Comparison of ENCODE assay signal across 15 cellular contexts in genomic region chr2:165141601-165142000, GRCh38.
A peak's percentile ranks its signal among the peaks of the same experiment; 100 is the strongest.
DNase-seq lines count a peak whose midpoint lies in the region; ATAC-seq, FAIRE-seq and TF ChIP-seq lines count a peak whose summit lies in the region.
"Had no signal": no experiment of that assay in that cellular context is flagged by ENCODE, and none has a peak within 500 bp of the region (broad histone marks: within the 10 kb centered on the region; RNA-seq: fewer than 3 reads in every experiment).

No MANE protein-coding gene starts in this region.

- intact Hi-C loops in mammary epithelial cell (cut with micrococcal nuclease) (loop anchor here (2.0 to 5.0 kb wide), 2 partner anchors 63 to 124 kb away; partner anchors contain the start of gene SCN3A), pancreas (cut with DNase I) (no loop called here)

- H4K20me1 ChIP-seq in mammary epithelial cell (ENCODE audit: insufficient read depth, low read length): no peaks in the 10 kb centered on the region
- H4K20me1 ChIP-seq in neural progenitor cell (ENCODE audit: low read depth): no peaks in the 10 kb centered on the region

- H2AFZ ChIP-seq in mammary epithelial cell (ENCODE audit: low read depth, low read length): no peak overlapping the region
- H2AFZ ChIP-seq in neural progenitor cell (replicated peaks): no peak overlapping the region

- H3K4me2 ChIP-seq in mammary epithelial cell (ENCODE audit: insufficient read depth, low read depth, low read length): no peak overlapping the region
- H3K4me2 ChIP-seq in neural progenitor cell: no peak overlapping the region

- H3K9me3 ChIP-seq in mammary epithelial cell (replicated peaks; ENCODE audit: insufficient read depth, low read length) (no peaks in the 10 kb centered on the region), neural progenitor cell (ENCODE audit: low read depth) (no peaks in the 10 kb centered on the region), pancreas (no peaks in the 10 kb centered on the region)

- H3K4me1 Mint-ChIP-seq in neural progenitor cell: no peaks in the 10 kb centered on the region
- H3K4me1 Mint-ChIP-seq: CD8-positive, alpha-beta memory T cell had no signal

- H3K27ac ChIP-seq in mammary epithelial cell (ENCODE audit: insufficient read depth, low read depth, low read length) (no peak overlapping the region), neural progenitor cell (no peak overlapping the region), pancreas (no peak overlapping the region)

- no TSS peak for BruUV-seq in mammary epithelial cell (replicated peaks; lab: Mats Ljungman, UMichigan)

- H3K9me3 Mint-ChIP-seq in neural progenitor cell: no peaks in the 10 kb centered on the region
- H3K9me3 Mint-ChIP-seq: activated naive CD4-positive, alpha-beta T cell treated with anti-CD3 and anti-CD28 coated beads, Interleukin-2, amount 50 U/mL, for 72 hours; CD8-positive, alpha-beta memory T cell had no signal

- H3K4me1 ChIP-seq in mammary epithelial cell (ENCODE audit: insufficient read depth, low read length) (no peaks in the 10 kb centered on the region), neural progenitor cell (no peaks in the 10 kb centered on the region), pancreas (no peaks in the 10 kb centered on the region)

- CTCF ChIA-PET in mammary epithelial cell (lab: Charles Lee; ENCODE audit: low non-redundant PET): no interaction called here

- no peaks in the 10 kb centered on the region for H3K79me2 ChIP-seq in mammary epithelial cell (ENCODE audit: insufficient read depth, low read length)
- no peaks in the 10 kb centered on the region for H3K79me2 ChIP-seq in neural progenitor cell (ENCODE audit: low read depth)

- H3K4me3 ChIP-seq in LNCaP clone FGC (ENCODE audit: low read depth, low read length): no peak overlapping the region
- no peak overlapping the region for H3K4me3 ChIP-seq in mammary epithelial cell (replicated peaks in 1 of 3; ENCODE audit: insufficient read depth in 1 of 3, low read depth in 2 of 3, low read length in 3 of 3)
- no peak overlapping the region for H3K4me3 ChIP-seq in neural progenitor cell
- H3K4me3 ChIP-seq in pancreas: no peak overlapping the region

- H3K27me3 ChIP-seq in mammary epithelial cell (ENCODE audit: insufficient read depth, low read length): no peaks in the 10 kb centered on the region
- no peaks in the 10 kb centered on the region for H3K27me3 ChIP-seq in neural progenitor cell
- H3K27me3 ChIP-seq in pancreas: no peaks in the 10 kb centered on the region

- WGBS in mammary epithelial cell (ENCODE audit: low coverage, missing lambda C conversion rate): 95% methylated on average over 1 of the region's 1 CpG
- WGBS in pancreas, 2 donors: 58 to 69% methylated on average over 1 of the region's 1 CpG

- TF ChIP-seq CTCF in LNCaP clone FGC (IDR thresholded peaks at IDR 0.05; ENCODE audit: control insufficient read depth, extremely low read depth, insufficient read depth) (peak; percentile 28), mammary epithelial cell (conservative IDR thresholded peaks at IDR 0.05 in 1 of 2, IDR thresholded peaks at IDR 0.05 in 1 of 2; ENCODE audit: extremely low read depth in 1 of 2, insufficient read depth in 1 of 2, low read depth in 1 of 2, low read length in 2 of 2) (peak; percentile 16 to 33), neural progenitor cell (IDR thresholded peaks at IDR 0.05) (peak; percentile 27), pancreas (IDR thresholded peaks at IDR 0.05) (no peak)

- no peaks in the 10 kb centered on the region for H3K36me3 ChIP-seq in mammary epithelial cell (ENCODE audit: insufficient read depth, low read length)
- H3K36me3 ChIP-seq in neural progenitor cell: no peaks in the 10 kb centered on the region
- H3K36me3 ChIP-seq in pancreas: no peaks in the 10 kb centered on the region

- H3K27ac Mint-ChIP-seq in neural progenitor cell: no peak overlapping the region
- H3K27ac Mint-ChIP-seq: activated naive CD4-positive, alpha-beta T cell treated with anti-CD3 and anti-CD28 coated beads, Interleukin-2, amount 50 U/mL, for 72 hours; CD8-positive, alpha-beta memory T cell; naive thymus-derived CD4-positive, alpha-beta T cell had no signal

- no peaks in the 10 kb centered on the region for H3F3A ChIP-seq in neural progenitor cell (ENCODE audit: low read depth)

- DNase-seq in ELR (ENCODE audit: low read depth): peak; percentile 21
- DNase-seq in LNCaP clone FGC (ENCODE audit: low read depth): no peak
- no peak for DNase-seq in mammary epithelial cell
- no peak for DNase-seq in neural progenitor cell (ENCODE audit: low spot score)
- DNase-seq in GF-D8 (lab: John Stamatoyannopoulos, UW): no peak
- no peak for DNase-seq in NCI-H2029 treated with DMSO at 0.1 percent for 48 hours (lab: John Stamatoyannopoulos, UW)
- DNase-seq in germinal center (ENCODE audit: low spot score): no peak
- no peak for DNase-seq in pancreas
- DNase-seq: CD8-positive, alpha-beta memory T cell; left colon; naive thymus-derived CD4-positive, alpha-beta T cell; NCI-H1048; NCI-H524; SHP77 had no signal

- no peak overlapping the region for H3K4me3 Mint-ChIP-seq in neural progenitor cell
- H3K4me3 Mint-ChIP-seq: CD8-positive, alpha-beta memory T cell; naive thymus-derived CD4-positive, alpha-beta T cell had no signal

- in situ Hi-C loops in mammary epithelial cell (cut with MboI; ENCODE audit: low sequenced_read_pairs in 2 of 2): no loop called here

- dilution Hi-C loops in mammary epithelial cell (cut with HindIII; ENCODE audit: low sequenced_read_pairs): no loop called here

- no peaks in the 10 kb centered on the region for H3K36me3 Mint-ChIP-seq in neural progenitor cell
- H3K36me3 Mint-ChIP-seq: activated naive CD4-positive, alpha-beta T cell treated with anti-CD3 and anti-CD28 coated beads, Interleukin-2, amount 50 U/mL, for 72 hours; CD8-positive, alpha-beta memory T cell; naive thymus-derived CD4-positive, alpha-beta T cell had no signal

- no peak for ATAC-seq in pancreas
- ATAC-seq: activated naive CD4-positive, alpha-beta T cell treated with anti-CD3 and anti-CD28 coated beads, Interleukin-2, amount 50 U/mL, for 72 hours; left colon; naive thymus-derived CD4-positive, alpha-beta T cell had no signal

- no peak for FAIRE-seq in pancreas (lab: Jason Lieb, UNC)

- peaks cover 2% of the 10 kb centered on the region for H3K27me3 Mint-ChIP-seq in neural progenitor cell (ENCODE audit: insufficient read depth, low read depth)
- H3K27me3 Mint-ChIP-seq: CD8-positive, alpha-beta memory T cell had no signal

- H3K9ac ChIP-seq in mammary epithelial cell (ENCODE audit: insufficient read depth, low read length): no peak overlapping the region
- H3K9ac ChIP-seq in neural progenitor cell: no peak overlapping the region

Comparison
In these comparisons a context has a peak if more than half of its experiments do, and no peak if none do; other contexts are left out.
1. CTCF ChIP-seq: peak in LNCaP clone FGC (single experiment), mammary epithelial cell (2 of 2) and neural progenitor cell (single experiment); none in pancreas (0 of 4).